In the genomic region with DNA sequence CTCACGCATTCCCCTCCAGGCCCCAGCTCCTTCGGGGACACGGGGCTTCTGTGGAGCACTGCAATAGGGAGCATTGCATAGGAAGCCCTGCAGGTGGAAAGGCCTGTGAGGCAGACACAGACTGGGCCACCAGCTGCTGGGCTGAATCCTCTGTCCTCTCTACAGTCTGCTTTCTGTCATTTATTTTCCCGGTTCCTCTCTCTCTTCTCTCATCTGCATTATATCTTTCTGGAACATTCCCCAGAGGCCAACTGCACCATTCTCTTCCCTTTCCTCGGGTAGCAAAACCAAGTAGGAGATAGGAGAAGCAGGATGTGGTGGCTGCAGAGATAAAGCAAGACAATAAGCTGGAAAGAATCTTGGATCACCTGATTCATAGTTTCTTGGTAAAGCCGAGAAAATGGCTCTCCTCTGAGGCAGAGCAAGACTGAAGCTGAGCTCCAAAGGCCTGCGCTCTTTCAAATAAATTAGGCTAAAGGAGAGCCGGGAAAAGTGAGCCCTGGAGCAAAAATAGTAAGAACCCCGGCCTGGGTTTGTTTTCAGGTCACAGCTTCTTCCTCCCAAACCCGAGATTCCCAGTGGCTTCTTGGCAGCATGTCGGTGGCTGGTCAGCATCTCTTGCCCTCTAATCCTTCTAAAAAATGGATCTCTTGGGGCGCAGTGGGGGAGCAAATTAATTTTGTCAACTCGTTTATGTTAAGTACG, we compare ENCODE assay signal across 9 cellular contexts. TPM values are rescaled to one million over a fixed set of nuclear protein-coding genes. Genes with fewer than 3 reads are reported as not detected.
DNase-seq lines count a peak whose midpoint lies in the region; ATAC-seq and TF ChIP-seq lines count a peak whose summit lies in the region.
"Had no signal": no experiment of that assay in that cellular context is flagged by ENCODE, and none has a peak within 500 bp of the region (broad histone marks: within the 10 kb centered on the region; RNA-seq: fewer than 3 reads in every experiment).

No MANE protein-coding gene starts in this region.

- no peaks in the 10 kb centered on the region for H3K9me3 ChIP-seq in body of pancreas
- H3K9me3 ChIP-seq in smooth muscle cell (replicated peaks; ENCODE audit: low read depth): no peaks in the 10 kb centered on the region
- H3K9me3 ChIP-seq: SJSA1 had no signal

- no peak for TF ChIP-seq POLR2A in body of pancreas (IDR thresholded peaks at IDR 0.05)

- ATAC-seq in body of pancreas (no peak), natural killer cell (no peak), GM19455 (IDR thresholded peaks at IDR 0.05; ENCODE audit: unreplicated experiment) (no peak), HG02759 (IDR thresholded peaks at IDR 0.05; ENCODE audit: unreplicated experiment) (no peak)

- H3K27me3 ChIP-seq in KMS-11 (ENCODE audit: insufficient read depth, low read depth): no peaks in the 10 kb centered on the region
- no peaks in the 10 kb centered on the region for H3K27me3 ChIP-seq in body of pancreas
- no peaks in the 10 kb centered on the region for H3K27me3 ChIP-seq in smooth muscle cell (ENCODE audit: low read depth)
- H3K27me3 ChIP-seq: SJSA1 had no signal

- no peaks in the 10 kb centered on the region for H3K9me3 Mint-ChIP-seq in natural killer cell

- H3K36me3 ChIP-seq in KMS-11 (ENCODE audit: insufficient read depth): no peaks in the 10 kb centered on the region
- no peaks in the 10 kb centered on the region for H3K36me3 ChIP-seq in body of pancreas (replicated peaks in 1 of 2; ENCODE audit: insufficient read depth in 1 of 2, low read depth in 2 of 2)
- H3K36me3 ChIP-seq in smooth muscle cell (ENCODE audit: low read depth): no peaks in the 10 kb centered on the region
- H3K36me3 ChIP-seq: SJSA1 had no signal

- H3F3A ChIP-seq in smooth muscle cell (ENCODE audit: low read depth): no peaks in the 10 kb centered on the region

- H3K4me3 Mint-ChIP-seq in natural killer cell: no peak overlapping the region

- H3K4me2 ChIP-seq in KMS-11: no peak overlapping the region
- peak overlapping the region; percentile 4 for H3K4me2 ChIP-seq in smooth muscle cell

- WGBS in body of pancreas, 2 donors: 55 to 60% methylated on average over 14 of the region's 14 CpGs
- 71% methylated on average over 14 of the region's 14 CpGs for WGBS in smooth muscle cell (ENCODE audit: low lambda C conversion rate)

- H2AFZ ChIP-seq in KMS-11 (ENCODE audit: low read depth) (peak overlapping the region; percentile 4; the same call in 1 of the 2 replicates), smooth muscle cell (ENCODE audit: low read depth) (peak overlapping the region; percentile 9)

- H3K27me3 Mint-ChIP-seq in natural killer cell (ENCODE audit: low read depth in 2 of 2): no peaks in the 10 kb centered on the region

- intact Hi-C loops in body of pancreas (cut with DNase I): loop anchor here (10.0 kb wide), 1 partner anchor 85 kb away; no protein-coding TSS in a partner anchor
- intact Hi-C loops in natural killer cell (cut with micrococcal nuclease): loop anchor here (1.0 to 10.0 kb wide), 3 partner anchors 86 to 355 kb away; partner anchors contain the start of gene HPS3

- no peak overlapping the region for H3K27ac Mint-ChIP-seq in natural killer cell

- TF ChIP-seq CTCF in KMS-11 (conservative IDR thresholded peaks at IDR 0.05; ENCODE audit: low read depth, low read length) (no peak), body of pancreas (IDR thresholded peaks at IDR 0.05) (no peak), smooth muscle cell (IDR thresholded peaks at IDR 0.05; ENCODE audit: borderline replicate concordance, insufficient read depth, poor library complexity, severe bottlenecking) (no peak), natural killer cell (IDR thresholded peaks at IDR 0.05) (no peak)

- H4K20me1 ChIP-seq in KMS-11 (ENCODE audit: insufficient read depth) (no peaks in the 10 kb centered on the region), smooth muscle cell (ENCODE audit: low read depth) (no peaks in the 10 kb centered on the region)

- H3K4me3 ChIP-seq in KMS-11 (IDR thresholded peaks at IDR 0.05; ENCODE audit: insufficient read depth, low read depth, low read length): no peak overlapping the region
- no peak overlapping the region for H3K4me3 ChIP-seq in body of pancreas
- no peak overlapping the region for H3K4me3 ChIP-seq in smooth muscle cell
- H3K4me3 ChIP-seq: SJSA1 had no signal

- DNase-seq in body of pancreas (no peak), iris pigment epithelial cell (ENCODE audit: low read depth) (peak; percentile 35), smooth muscle cell (lab: John Stamatoyannopoulos, UW; ENCODE audit: unreplicated experiment) (no peak), natural killer cell (no peak), GF-D8 (lab: John Stamatoyannopoulos, UW) (no peak)

- H3K79me2 ChIP-seq in KMS-11 (ENCODE audit: insufficient read depth, low read depth): no peaks in the 10 kb centered on the region
- H3K79me2 ChIP-seq in smooth muscle cell (ENCODE audit: low read depth): no peaks in the 10 kb centered on the region

- H3K4me1 ChIP-seq in KMS-11 (ENCODE audit: low read depth, poor library complexity, severe bottlenecking) (no peaks in the 10 kb centered on the region), body of pancreas (peaks cover 33% of the 10 kb centered on the region), smooth muscle cell (ENCODE audit: low read depth) (peaks cover 4% of the 10 kb centered on the region)
- H3K4me1 ChIP-seq: SJSA1 had no signal

- H3K27ac ChIP-seq in KMS-11 (no peak overlapping the region), body of pancreas (peak overlapping the region; percentile 35 to 68 (median 58)), smooth muscle cell (ENCODE audit: low read depth) (peak overlapping the region; percentile 41)
- H3K27ac ChIP-seq: SJSA1 had no signal

- peaks cover 0 to 6% of the 10 kb centered on the region in 2 donors for H3K4me1 Mint-ChIP-seq in natural killer cell

- H3K9ac ChIP-seq in KMS-11: no peak overlapping the region
- H3K9ac ChIP-seq in smooth muscle cell (ENCODE audit: low read depth): no peak overlapping the region

- no peaks in the 10 kb centered on the region for H3K36me3 Mint-ChIP-seq in natural killer cell

RNA-seq across cellular contexts. Expression of gene TM4SF4, which starts 5.3 kb away (rescaled TPM):
- total RNA-seq in body of pancreas (100 to 1,000 TPM in 1 of 2 donors, 10 to 100 TPM in 1; 53.2 to 149 TPM), smooth muscle cell (not detected in 2 replicates), natural killer cell (not detected)
- polyA plus RNA-seq in smooth muscle cell: 0.15 and 0.29 TPM in 2 replicates
- total RNA-seq: SJSA1 had no signal

Comparison
In these comparisons a context has a peak if more than half of its experiments do, and no peak if none do; other contexts are left out.
1. RNA of gene TM4SF4, which starts 5.3 kb away (total RNA-seq): 53.2 to 149 TPM in body of pancreas; not detected in smooth muscle cell and not detected in natural killer cell; every median in the first group is over 10 times any median in the second.